Comparison of ENCODE assay signal across 7 cellular contexts in genomic region chr17:68085751-68086445, GRCh38.
A peak's percentile ranks its signal among the peaks of the same experiment; 100 is the strongest.
DNase-seq lines count a peak whose midpoint lies in the region; ATAC-seq and TF ChIP-seq lines count a peak whose summit lies in the region.

No MANE protein-coding gene starts in this region.

- no peak overlapping the region for H3K4me3 ChIP-seq in coronary artery

- peak; percentile 55 for ATAC-seq in GM19395 (IDR thresholded peaks at IDR 0.05; ENCODE audit: unreplicated experiment)

- peak; percentile 3 for DNase-seq in NCI-H82 treated with DMSO at 0.1 percent for 48 hours (lab: John Stamatoyannopoulos, UW; ENCODE audit: unreplicated experiment)
- peak; percentile 55 for DNase-seq in coronary artery (ENCODE audit: low spot score)
- peak; percentile 9 for DNase-seq in pons (ENCODE audit: low spot score)
- no peak for DNase-seq in NCI-H446 (lab: John Stamatoyannopoulos, UW)
- no peak for DNase-seq in NCI-H128 (lab: John Stamatoyannopoulos, UW; ENCODE audit: unreplicated experiment)
- DNase-seq in DMS79 treated with DMSO at 0.1 percent for 48 hours (lab: John Stamatoyannopoulos, UW): no peak

- TF ChIP-seq CTCF in coronary artery (IDR thresholded peaks at IDR 0.05): no peak

- peak overlapping the region in 1 of 2 donors; percentile 13 for H3K27ac ChIP-seq in coronary artery

Comparison
In these comparisons a context has a peak if more than half of its experiments do, and no peak if none do; other contexts are left out.
1. DNase-seq: peak in NCI-H82 treated with DMSO at 0.1 percent for 48 hours (single experiment), coronary artery (single experiment) and pons (single experiment); none in NCI-H446 (0 of 2), NCI-H128 (single experiment) and DMS79 treated with DMSO at 0.1 percent for 48 hours (single experiment).